31 cellular contexts compared by ENCODE assay signal in genomic region chr1:2374260-2375155, GRCh38. TPM values are rescaled to one million over a fixed set of nuclear protein-coding genes. Genes with fewer than 3 reads are reported as not detected.
A peak's percentile ranks its signal among the peaks of the same experiment; 100 is the strongest.
DNase-seq lines count a peak whose midpoint lies in the region; ATAC-seq and TF ChIP-seq lines count a peak whose summit lies in the region.
"Had no signal": no experiment of that assay in that cellular context is flagged by ENCODE, and none has a peak within 500 bp of the region (broad histone marks: within the 10 kb centered on the region; RNA-seq: fewer than 3 reads in every experiment).

No MANE protein-coding gene starts in this region.

- H3K4me3 Mint-ChIP-seq in brain, result peak overlapping the region in 1 of 5 experiments; percentile 12
- H3K4me3 Mint-ChIP-seq in neural progenitor cell, result no peak overlapping the region
- H3K4me3 Mint-ChIP-seq in stimulated activated naive B cell treated with anti-CD40 and anti-IgM and Interleukin-4, amounts not matched to agents 10 μg/mL and 1 μg/mL and 100 μg/mL, for 72 hours, result no peak overlapping the region
- H3K4me3 Mint-ChIP-seq: activated CD4-positive, alpha-beta T cell treated with anti-CD3 and anti-CD28 coated beads, Interleukin-2, amount 10 ng/mL, durations not matched to agents 24 days and 14 days; H9; memory B cell had no signal

- H3K4me1 Mint-ChIP-seq in brain, result peaks cover 16% of the 10 kb centered on the region
- peaks cover 4% of the 10 kb centered on the region for H3K4me1 Mint-ChIP-seq in neural progenitor cell
- peaks cover 8 to 14% of the 10 kb centered on the region in 2 donors for H3K4me1 Mint-ChIP-seq in stimulated activated naive B cell treated with anti-CD40 and anti-IgM and Interleukin-4, amounts not matched to agents 10 μg/mL and 1 μg/mL and 100 μg/mL, for 72 hours
- H3K4me1 Mint-ChIP-seq: activated CD4-positive, alpha-beta T cell treated with anti-CD3 and anti-CD28 coated beads, Interleukin-2, amount 10 ng/mL, durations not matched to agents 24 days and 14 days; H9 had no signal

- H3K9me3 ChIP-seq in neural progenitor cell (ENCODE audit: low read depth), result no peaks in the 10 kb centered on the region
- H3K9me3 ChIP-seq: colonic mucosa, SJCRH30, tibial nerve had no signal

- no peaks in the 10 kb centered on the region for H3F3A ChIP-seq in neural progenitor cell (ENCODE audit: low read depth)

- H3K9ac ChIP-seq in neural progenitor cell, result peak overlapping the region; percentile 55

- H3K4me2 ChIP-seq in neural progenitor cell, result no peak overlapping the region
- H3K4me2 ChIP-seq: smooth muscle cell had no signal

- DNase-seq in stimulated activated CD4-positive, alpha-beta T cell treated with anti-CD3 and anti-CD28 coated beads, Interleukin-1b, Interleukin-23, amount 100 ng/mL, for 48 hours, result peak; percentile 0
- no peak for DNase-seq in stimulated activated CD4-positive, alpha-beta T cell treated with anti-CD3 and anti-CD28 coated beads, Interleukin-2, amount 100 ng/mL, for 48 hours
- no peak for DNase-seq in neural progenitor cell (ENCODE audit: low spot score)
- DNase-seq in stimulated activated naive B cell treated with anti-CD40 and anti-IgM and Interleukin-4, amounts not matched to agents 10 μg/mL and 1 μg/mL and 100 μg/mL, for 72 hours, result no peak
- no peak for DNase-seq in NK-92 (lab: John Stamatoyannopoulos, UW; ENCODE audit: unreplicated experiment)
- DNase-seq in SK-N-DZ (ENCODE audit: low spot score), result no peak
- DNase-seq in occipital lobe (lab: John Stamatoyannopoulos, UW), result no peak
- DNase-seq: activated CD4-positive, alpha-beta T cell treated with anti-CD3 and anti-CD28 coated beads, Interleukin-2, amount 10 ng/mL, durations not matched to agents 24 days and 14 days; activated CD8-positive, alpha-beta memory T cell treated with anti-CD3 and anti-CD28 coated beads for 24 hours; activated T-cell treated with anti-CD3 and anti-CD28 coated beads for 4 hours; C1 segment of cervical spinal cord; colonic mucosa; COR-L47; DMS53; effector CD4-positive, alpha-beta T cell; H9; hypothalamus; KBM-7; MM.1S; NCI-H1417; NCI-H2029 treated with DMSO at 0.1 percent for 48 hours; NCI-H69; SJCRH30; T1000 had no signal

- H3K27me3 Mint-ChIP-seq in brain (no peaks in the 10 kb centered on the region), neural progenitor cell (ENCODE audit: insufficient read depth, low read depth) (peaks cover 2% of the 10 kb centered on the region)
- no peaks in the 10 kb centered on the region for H3K27me3 Mint-ChIP-seq in stimulated activated naive B cell treated with anti-CD40 and anti-IgM and Interleukin-4, amounts not matched to agents 10 μg/mL and 1 μg/mL and 100 μg/mL, for 72 hours
- H3K27me3 Mint-ChIP-seq: activated CD4-positive, alpha-beta T cell treated with anti-CD3 and anti-CD28 coated beads, Interleukin-2, amount 10 ng/mL, durations not matched to agents 24 days and 14 days; memory B cell had no signal

- H3K36me3 ChIP-seq in neural progenitor cell, result no peaks in the 10 kb centered on the region
- H3K36me3 ChIP-seq: colonic mucosa, SJCRH30 had no signal

- peak overlapping the region in 3 of 5 experiments; percentile 59 to 76 (median 68) for H3K27ac Mint-ChIP-seq in brain
- H3K27ac Mint-ChIP-seq in neural progenitor cell, result no peak overlapping the region
- H3K27ac Mint-ChIP-seq in stimulated activated naive B cell treated with anti-CD40 and anti-IgM and Interleukin-4, amounts not matched to agents 10 μg/mL and 1 μg/mL and 100 μg/mL, for 72 hours, result no peak overlapping the region
- H3K27ac Mint-ChIP-seq: activated CD4-positive, alpha-beta T cell treated with anti-CD3 and anti-CD28 coated beads, Interleukin-2, amount 10 ng/mL, durations not matched to agents 24 days and 14 days; activated naive CD4-positive, alpha-beta T cell treated with anti-CD3 and anti-CD28 coated beads, Interleukin-2, amount 50 U/mL, for 72 hours; activated T-helper 2 cell treated with anti-CD3 and anti-CD28 coated beads, Interferon-gamma antibody, Interleukin-2, Interleukin-4, amounts not matched to agents 10 μg/mL and 5 μg/mL and 100 μg/mL, durations not matched to agents 14 hours and 24 hours and 36 hours; H9; memory B cell had no signal

- no peak overlapping the region for H2AFZ ChIP-seq in neural progenitor cell (replicated peaks)

- H3K27ac ChIP-seq in neural progenitor cell, result no peak overlapping the region
- H3K27ac ChIP-seq: colonic mucosa, SJCRH30, tibial nerve, VCaP had no signal

- no peaks in the 10 kb centered on the region for H3K27me3 ChIP-seq in neural progenitor cell
- H3K27me3 ChIP-seq: colonic mucosa, tibial nerve had no signal

- H3K36me3 Mint-ChIP-seq in brain, result peaks cover 23% of the 10 kb centered on the region
- peaks cover 12% of the 10 kb centered on the region for H3K36me3 Mint-ChIP-seq in neural progenitor cell
- peaks cover 0 to 5% of the 10 kb centered on the region in 2 donors for H3K36me3 Mint-ChIP-seq in stimulated activated naive B cell treated with anti-CD40 and anti-IgM and Interleukin-4, amounts not matched to agents 10 μg/mL and 1 μg/mL and 100 μg/mL, for 72 hours
- H3K36me3 Mint-ChIP-seq: activated naive CD4-positive, alpha-beta T cell treated with anti-CD3 and anti-CD28 coated beads, Interleukin-2, amount 50 U/mL, for 72 hours had no signal

- no peaks in the 10 kb centered on the region for H4K20me1 ChIP-seq in neural progenitor cell (ENCODE audit: low read depth)

- ATAC-seq in stimulated activated naive B cell treated with anti-CD40 and anti-IgM and Interleukin-4, amounts not matched to agents 10 μg/mL and 1 μg/mL and 100 μg/mL, for 72 hours (replicated peaks), result no peak
- ATAC-seq: activated naive CD4-positive, alpha-beta T cell treated with anti-CD3 and anti-CD28 coated beads, Interleukin-2, amount 50 U/mL, for 72 hours had no signal

- H3K9me3 Mint-ChIP-seq in brain (no peaks in the 10 kb centered on the region), neural progenitor cell (no peaks in the 10 kb centered on the region)
- no peaks in the 10 kb centered on the region for H3K9me3 Mint-ChIP-seq in stimulated activated naive B cell treated with anti-CD40 and anti-IgM and Interleukin-4, amounts not matched to agents 10 μg/mL and 1 μg/mL and 100 μg/mL, for 72 hours
- H3K9me3 Mint-ChIP-seq: activated CD4-positive, alpha-beta T cell treated with anti-CD3 and anti-CD28 coated beads, Interleukin-2, amount 10 ng/mL, durations not matched to agents 24 days and 14 days; activated naive CD4-positive, alpha-beta T cell treated with anti-CD3 and anti-CD28 coated beads, Interleukin-2, amount 50 U/mL, for 72 hours; activated T-helper 2 cell treated with anti-CD3 and anti-CD28 coated beads, Interferon-gamma antibody, Interleukin-2, Interleukin-4, amounts not matched to agents 10 μg/mL and 5 μg/mL and 100 μg/mL, durations not matched to agents 14 hours and 24 hours and 36 hours; H9 had no signal

- no peak overlapping the region for H3K4me3 ChIP-seq in neural progenitor cell
- H3K4me3 ChIP-seq: colonic mucosa, SJCRH30, smooth muscle cell, tibial nerve had no signal

- TF ChIP-seq CTCF in brain (conservative IDR thresholded peaks at IDR 0.05) (no peak), neural progenitor cell (IDR thresholded peaks at IDR 0.05) (no peak)

- no peaks in the 10 kb centered on the region for H3K79me2 ChIP-seq in neural progenitor cell (ENCODE audit: low read depth)

- H3K4me1 ChIP-seq in neural progenitor cell, result no peaks in the 10 kb centered on the region
- H3K4me1 ChIP-seq: colonic mucosa, tibial nerve had no signal

RNA-seq across cellular contexts. Expression of gene MORN1, which starts 16.8 kb away (rescaled TPM):
- 15.4 TPM for polyA plus RNA-seq in brain (ENCODE audit: insufficient read depth, low read depth, low replicate concordance)
- 7.0 and 15.5 TPM in 2 replicates for total RNA-seq in neural progenitor cell (ENCODE audit: low replicate concordance)
- 5.8 and 10.3 TPM in 2 replicates for polyA plus RNA-seq in SK-N-DZ (2014; cell fraction: cytosol; rRNA removed)
- 8.9 and 12.9 TPM in 2 replicates for polyA plus RNA-seq in SK-N-DZ (2014; cell fraction: nucleus; rRNA removed)
- total RNA-seq in occipital lobe, result 13.1 TPM

RNA-seq across cellular contexts. Expression of gene RER1, which starts 17.1 kb away (rescaled TPM):
- polyA plus RNA-seq in brain (ENCODE audit: insufficient read depth, low read depth, low replicate concordance), result 122 TPM
- total RNA-seq in neural progenitor cell (ENCODE audit: low replicate concordance) (39.1 and 42.5 TPM in 2 replicates), occipital lobe (34.5 TPM)
- polyA plus RNA-seq in SK-N-DZ (2014; cell fraction: cytosol; rRNA removed), result 43.2 and 57.3 TPM in 2 replicates
- 55.7 and 86.5 TPM in 2 replicates for polyA plus RNA-seq in SK-N-DZ (2014; cell fraction: nucleus; rRNA removed)

RNA-seq across cellular contexts. Expression of gene PEX10, which starts 37.9 kb away (rescaled TPM):
- polyA plus RNA-seq in brain (ENCODE audit: insufficient read depth, low read depth, low replicate concordance), result 39.1 TPM
- total RNA-seq in neural progenitor cell (ENCODE audit: low replicate concordance) (15.1 and 39.3 TPM in 2 replicates), occipital lobe (21.2 TPM)
- 22.5 and 23.5 TPM in 2 replicates for polyA plus RNA-seq in SK-N-DZ (2014; cell fraction: cytosol; rRNA removed)
- 16.4 and 21.5 TPM in 2 replicates for polyA plus RNA-seq in SK-N-DZ (2014; cell fraction: nucleus; rRNA removed)

Comparison
In these comparisons a context has a peak if more than half of its experiments do, and no peak if none do; other contexts are left out.
1. H3K27ac Mint-ChIP-seq: peak in brain (3 of 5); none in neural progenitor cell (single experiment) and stimulated activated naive B cell treated with anti-CD40 and anti-IgM and Interleukin-4, amounts not matched to agents 10 μg/mL and 1 μg/mL and 100 μg/mL, for 72 hours (single experiment).